In the genomic region with DNA sequence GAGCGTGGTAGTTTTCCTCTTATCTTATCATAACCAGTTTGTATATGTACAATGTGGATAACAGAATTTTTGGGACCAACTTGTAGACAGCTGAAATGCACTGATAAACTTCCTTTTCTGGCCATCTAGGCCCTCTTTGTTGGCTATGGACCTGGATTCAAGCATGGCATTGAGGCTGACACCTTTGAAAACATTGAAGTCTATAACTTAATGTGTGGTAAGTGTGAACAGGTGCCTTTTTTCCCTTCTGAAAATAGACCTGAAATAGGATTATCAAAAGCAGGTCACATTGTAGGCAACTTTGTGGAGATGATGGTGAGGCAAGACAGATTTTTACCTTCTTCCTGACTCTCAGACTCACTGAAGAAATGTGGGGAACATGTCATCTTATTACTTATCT, we compare ENCODE assay signal across 32 cellular contexts.
"Had no signal": no experiment of that assay in that cellular context is flagged by ENCODE, and none has a peak within 500 bp of the region (broad histone marks: within the 10 kb centered on the region; RNA-seq: fewer than 3 reads in every experiment).

No MANE protein-coding gene starts in this region.

- H3K27ac ChIP-seq: adrenal gland, ascending aorta, brain microvascular endothelial cell, esophagus squamous epithelium, gastroesophageal sphincter, heart right ventricle, hepatocyte, WERI-Rb-1 had no signal

- H3K27me3 ChIP-seq: adrenal gland, ascending aorta, brain microvascular endothelial cell, esophagus squamous epithelium, gastroesophageal sphincter, heart right ventricle, hepatocyte had no signal

- H3K9me3 ChIP-seq: adrenal gland, ascending aorta, esophagus squamous epithelium, gastroesophageal sphincter, heart right ventricle had no signal

- H3K4me1 ChIP-seq: ascending aorta, esophagus squamous epithelium, gastroesophageal sphincter, heart right ventricle had no signal

- H3K4me3 ChIP-seq: adrenal gland, ascending aorta, esophagus squamous epithelium, gastroesophageal sphincter, heart right ventricle, hepatocyte had no signal

- DNase-seq: activated B cell treated with CpG ODN at 0.5 μM for 24 hours; activated CD4-positive, alpha-beta memory T cell treated with anti-CD3 and anti-CD28 coated beads for 36 hours; activated CD4-positive, alpha-beta T cell treated with anti-CD3 and anti-CD28 coated beads for 36 hours; activated CD4-positive, alpha-beta T cell treated with anti-CD3 and anti-CD28 coated beads, Interleukin-2, amount 10 ng/mL, durations not matched to agents 24 days and 14 days; activated CD8-positive, alpha-beta memory T cell treated with anti-CD3 and anti-CD28 coated beads, Interleukin-2, amount 10 ng/mL, durations not matched to agents 7 days and 5 days; activated CD8-positive, alpha-beta memory T cell treated with anti-CD3 and anti-CD28 coated beads, Interleukin-2, amount 50 U/mL, for 4 hours; activated CD8-positive, alpha-beta T cell treated with anti-CD3 and anti-CD28 coated beads, Interleukin-2, amount 10 ng/mL, durations not matched to agents 7 days and 5 days; activated effector memory CD4-positive, alpha-beta T cell treated with anti-CD3 and anti-CD28 coated beads, Interleukin-2, amount 50 U/mL, for 16 hours; activated naive CD4-positive, alpha-beta T cell treated with anti-CD3 and anti-CD28 coated beads for 36 hours; activated naive CD8-positive, alpha-beta T cell treated with anti-CD3 and anti-CD28 coated beads for 36 hours; activated naive CD8-positive, alpha-beta T cell treated with anti-CD3 and anti-CD28 coated beads, Interleukin-2, amount 50 U/mL, for 24 hours; activated T-cell treated with anti-CD3 and anti-CD28 coated beads, Interleukin-2, amount 50 U/mL, for 1 hour; activated T-cell treated with anti-CD3 and anti-CD28 coated beads, Interleukin-2, amount 50 U/mL, for 48 hours; adrenal gland; amygdala; brain microvascular endothelial cell; cortex of kidney; dermis blood vessel endothelial cell; effector CD4-positive, alpha-beta T cell; effector memory CD8-positive, alpha-beta T cell; esophagus squamous epithelium; foreskin melanocyte; heart right ventricle; T-cell; T1000; WERI-Rb-1 had no signal

- H3K36me3 ChIP-seq: adrenal gland, brain microvascular endothelial cell, esophagus squamous epithelium, WERI-Rb-1 had no signal

- ATAC-seq: activated CD4-positive, alpha-beta T cell treated with anti-CD3 and anti-CD28 coated beads for 36 hours; activated CD4-positive, CD25-positive, alpha-beta regulatory T cell treated with anti-CD3 and anti-CD28 coated beads, Interleukin-2, amount 50 U/mL, for 24 hours; activated CD8-positive, alpha-beta memory T cell treated with anti-CD3 and anti-CD28 coated beads, Interleukin-2, amount 10 ng/mL, durations not matched to agents 7 days and 5 days; activated CD8-positive, alpha-beta T cell treated with anti-CD3 and anti-CD28 coated beads, Interleukin-2, amount 10 ng/mL, durations not matched to agents 7 days and 5 days; activated naive CD8-positive, alpha-beta T cell treated with anti-CD3 and anti-CD28 coated beads, Interleukin-2, amount 50 U/mL, for 24 hours; effector memory CD8-positive, alpha-beta T cell; gastroesophageal sphincter; heart right ventricle; T-cell had no signal

- FAIRE-seq: bronchial epithelial cell, colon had no signal
